In the genomic region with DNA sequence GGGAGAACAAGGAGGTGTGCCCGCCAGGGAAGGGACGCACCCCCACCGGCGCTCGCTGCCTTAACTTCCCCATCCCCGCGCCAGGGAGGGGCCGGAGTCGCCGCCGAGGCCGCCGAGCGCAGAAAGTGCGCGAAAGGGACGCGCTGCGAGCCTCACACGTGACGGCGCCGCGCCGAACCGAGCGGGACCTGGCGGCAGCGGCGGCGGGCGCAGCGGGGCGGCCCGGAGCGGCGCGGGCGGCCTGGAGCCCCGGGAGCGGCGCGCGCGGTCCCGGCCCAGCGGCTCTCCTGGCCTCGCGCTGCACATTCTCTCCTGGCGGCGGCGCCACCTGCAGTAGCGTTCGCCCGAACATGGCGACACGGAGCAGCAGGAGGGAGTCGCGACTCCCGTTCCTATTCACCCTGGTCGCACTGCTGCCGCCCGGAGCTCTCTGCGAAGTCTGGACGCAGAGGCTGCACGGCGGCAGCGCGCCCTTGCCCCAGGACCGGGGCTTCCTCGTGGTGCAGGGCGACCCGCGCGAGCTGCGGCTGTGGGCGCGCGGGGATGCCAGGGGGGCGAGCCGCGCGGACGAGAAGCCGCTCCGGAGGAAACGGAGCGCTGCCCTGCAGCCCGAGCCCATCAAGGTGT, we compare ENCODE assay signal across 1 cellular context.
TF ChIP-seq lines count a peak whose summit lies in the region.

TSS of gene SORL1 (plus strand) at position 333 of the 627 bp plus-strand sequence. CDS start at position 351, 18 bp downstream.

TF ChIP-seq in HepG2, 621 proteins besides CTCF, POLR2A, EP300 and RAD21 (continued from another document and continues in another):
- TF ChIP-seq E2F5 (CRISPR knock-in tag; conservative IDR thresholded peaks at IDR 0.05) = 0 out of 2 replicates have a peak, but pooled peaks have one; percentile 14
- TF ChIP-seq TBX2 (CRISPR knock-in tag; IDR thresholded peaks at IDR 0.05; ENCODE audit: borderline replicate concordance) = peak; percentile 22; the same call in 1 of the 2 replicates
- TF ChIP-seq JUNB (CRISPR knock-in tag; IDR thresholded peaks at IDR 0.05; ENCODE audit: borderline replicate concordance) = no peak
- no peak for TF ChIP-seq ZSCAN22 (CRISPR knock-in tag; IDR thresholded peaks at IDR 0.05)
- TF ChIP-seq ZNF337 (CRISPR knock-in tag; IDR thresholded peaks at IDR 0.05; ENCODE audit: borderline replicate concordance, low read depth) = peak; percentile 84; the same call in 1 of the 2 replicates
- peak; percentile 94 to 95 for TF ChIP-seq HMGXB4 (CRISPR knock-in tag; IDR thresholded peaks at IDR 0.05; ENCODE audit: borderline replicate concordance in 1 of 2, low read depth in 1 of 2)
- no peak for TF ChIP-seq ETV5 (CRISPR knock-in tag; IDR thresholded peaks at IDR 0.05; ENCODE audit: borderline replicate concordance)
- no peak for TF ChIP-seq ZNF136 (CRISPR knock-in tag; IDR thresholded peaks at IDR 0.05; ENCODE audit: low read depth)
- no peak for TF ChIP-seq ZNF710 (CRISPR knock-in tag; IDR thresholded peaks at IDR 0.05; ENCODE audit: borderline replicate concordance)
- TF ChIP-seq JUN (CRISPR knock-in tag; IDR thresholded peaks at IDR 0.05) = no peak
- no peak; the same call in 1 of the 2 replicates for TF ChIP-seq ZIK1 (CRISPR knock-in tag; IDR thresholded peaks at IDR 0.05; ENCODE audit: borderline replicate concordance, low read depth)
- TF ChIP-seq ZNF737 (CRISPR knock-in tag; IDR thresholded peaks at IDR 0.05; ENCODE audit: borderline replicate concordance) = no peak
- TF ChIP-seq, protein P1, sequence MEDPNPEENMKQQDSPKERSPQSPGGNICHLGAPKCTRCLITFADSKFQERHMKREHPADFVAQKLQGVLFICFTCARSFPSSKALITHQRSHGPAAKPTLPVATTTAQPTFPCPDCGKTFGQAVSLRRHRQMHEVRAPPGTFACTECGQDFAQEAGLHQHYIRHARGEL (CRISPR knock-in tag; IDR thresholded peaks at IDR 0.05) = no peak
- TF ChIP-seq GFI1 (CRISPR knock-in tag; IDR thresholded peaks at IDR 0.05; ENCODE audit: borderline replicate concordance) = peak; percentile 20; the same call in 1 of the 2 replicates
- 0 out of 2 replicates have a peak, but pooled peaks have one; percentile 0 for TF ChIP-seq ZNF251 (CRISPR knock-in tag; IDR thresholded peaks at IDR 0.05)
- peak; percentile 49; the same call in 1 of the 2 replicates for TF ChIP-seq GMEB1 (CRISPR knock-in tag; IDR thresholded peaks at IDR 0.05; ENCODE audit: borderline replicate concordance)
- TF ChIP-seq, protein P2, sequence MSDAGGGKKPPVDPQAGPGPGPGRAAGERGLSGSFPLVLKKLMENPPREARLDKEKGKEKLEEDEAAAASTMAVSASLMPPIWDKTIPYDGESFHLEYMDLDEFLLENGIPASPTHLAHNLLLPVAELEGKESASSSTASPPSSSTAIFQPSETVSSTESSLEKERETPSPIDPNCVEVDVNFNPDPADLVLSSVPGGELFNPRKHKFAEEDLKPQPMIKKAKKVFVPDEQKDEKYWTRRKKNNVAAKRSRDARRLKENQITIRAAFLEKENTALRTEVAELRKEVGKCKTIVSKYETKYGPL (CRISPR knock-in tag; IDR thresholded peaks at IDR 0.05) = no peak
- no peak for TF ChIP-seq ZNF678 (CRISPR knock-in tag; IDR thresholded peaks at IDR 0.05)
- TF ChIP-seq ZNF280D (CRISPR knock-in tag; IDR thresholded peaks at IDR 0.05) = no peak
- TF ChIP-seq THAP9 (CRISPR knock-in tag; IDR thresholded peaks at IDR 0.05; ENCODE audit: borderline replicate concordance) = no peak
- no peak for TF ChIP-seq FOXM1 (CRISPR knock-in tag; IDR thresholded peaks at IDR 0.05)
- no peak for TF ChIP-seq ZFP36L2 (CRISPR knock-in tag; IDR thresholded peaks at IDR 0.05)
- TF ChIP-seq ZNF570 (CRISPR knock-in tag; IDR thresholded peaks at IDR 0.05; ENCODE audit: borderline replicate concordance) = no peak
- TF ChIP-seq ZNF792 (CRISPR knock-in tag; IDR thresholded peaks at IDR 0.05) = no peak
- peak; percentile 41; the same call in 1 of the 2 replicates for TF ChIP-seq RELA (CRISPR knock-in tag; IDR thresholded peaks at IDR 0.05)
- TF ChIP-seq, protein P3, sequence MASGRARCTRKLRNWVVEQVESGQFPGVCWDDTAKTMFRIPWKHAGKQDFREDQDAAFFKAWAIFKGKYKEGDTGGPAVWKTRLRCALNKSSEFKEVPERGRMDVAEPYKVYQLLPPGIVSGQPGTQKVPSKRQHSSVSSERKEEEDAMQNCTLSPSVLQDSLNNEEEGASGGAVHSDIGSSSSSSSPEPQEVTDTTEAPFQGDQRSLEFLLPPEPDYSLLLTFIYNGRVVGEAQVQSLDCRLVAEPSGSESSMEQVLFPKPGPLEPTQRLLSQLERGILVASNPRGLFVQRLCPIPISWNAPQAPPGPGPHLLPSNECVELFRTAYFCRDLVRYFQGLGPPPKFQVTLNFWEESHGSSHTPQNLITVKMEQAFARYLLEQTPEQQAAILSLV (CRISPR knock-in tag; IDR thresholded peaks at IDR 0.05; ENCODE audit: borderline replicate concordance) = no peak; the same call in 1 of the 2 replicates
- TF ChIP-seq RFXANK (CRISPR knock-in tag; IDR thresholded peaks at IDR 0.05) = no peak
- no peak for TF ChIP-seq RARA (CRISPR knock-in tag; IDR thresholded peaks at IDR 0.05)
- TF ChIP-seq ZNF230 (CRISPR knock-in tag; IDR thresholded peaks at IDR 0.05) = no peak
- no peak for TF ChIP-seq TMF1 (CRISPR knock-in tag; IDR thresholded peaks at IDR 0.05; ENCODE audit: low read depth)
- 0 out of 2 replicates have a peak, but pooled peaks have one; percentile 24 for TF ChIP-seq SRY (CRISPR knock-in tag; IDR thresholded peaks at IDR 0.05)
- TF ChIP-seq MEIS1 (CRISPR knock-in tag; IDR thresholded peaks at IDR 0.05; ENCODE audit: borderline replicate concordance) = no peak
- no peak for TF ChIP-seq ZNF569 (CRISPR knock-in tag; IDR thresholded peaks at IDR 0.05; ENCODE audit: borderline replicate concordance)
- TF ChIP-seq CENPT (CRISPR knock-in tag; IDR thresholded peaks at IDR 0.05; ENCODE audit: low read depth) = 0 out of 2 replicates have a peak, but pooled peaks have one; percentile 46
- no peak for TF ChIP-seq PHF20 (CRISPR knock-in tag; IDR thresholded peaks at IDR 0.05)
- no peak for TF ChIP-seq REXO4 (CRISPR knock-in tag; IDR thresholded peaks at IDR 0.05; ENCODE audit: borderline replicate concordance)
- no peak for TF ChIP-seq ZNF3 (CRISPR knock-in tag; IDR thresholded peaks at IDR 0.05)
- TF ChIP-seq ZNF83 (CRISPR knock-in tag; IDR thresholded peaks at IDR 0.05; ENCODE audit: borderline replicate concordance) = no peak
- TF ChIP-seq, protein P4, sequence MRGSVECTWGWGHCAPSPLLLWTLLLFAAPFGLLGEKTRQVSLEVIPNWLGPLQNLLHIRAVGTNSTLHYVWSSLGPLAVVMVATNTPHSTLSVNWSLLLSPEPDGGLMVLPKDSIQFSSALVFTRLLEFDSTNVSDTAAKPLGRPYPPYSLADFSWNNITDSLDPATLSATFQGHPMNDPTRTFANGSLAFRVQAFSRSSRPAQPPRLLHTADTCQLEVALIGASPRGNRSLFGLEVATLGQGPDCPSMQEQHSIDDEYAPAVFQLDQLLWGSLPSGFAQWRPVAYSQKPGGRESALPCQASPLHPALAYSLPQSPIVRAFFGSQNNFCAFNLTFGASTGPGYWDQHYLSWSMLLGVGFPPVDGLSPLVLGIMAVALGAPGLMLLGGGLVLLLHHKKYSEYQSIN (CRISPR knock-in tag; IDR thresholded peaks at IDR 0.05; ENCODE audit: borderline replicate concordance) = no peak
- TF ChIP-seq HOXA5 (CRISPR knock-in tag; IDR thresholded peaks at IDR 0.05) = peak; percentile 65; the same call in 1 of the 2 replicates
- TF ChIP-seq RFX5 (IDR thresholded peaks at IDR 0.05; ENCODE audit: low read depth, low read length) = no peak
- no peak for TF ChIP-seq NCOA1 (CRISPR knock-in tag; IDR thresholded peaks at IDR 0.05)
- TF ChIP-seq ZBTB8A (CRISPR knock-in tag; IDR thresholded peaks at IDR 0.05; ENCODE audit: borderline replicate concordance, low read depth) = no peak
- TF ChIP-seq FOXK1 (CRISPR knock-in tag; IDR thresholded peaks at IDR 0.05; ENCODE audit: borderline replicate concordance, low read depth) = no peak
- TF ChIP-seq ZNF652 (CRISPR knock-in tag; IDR thresholded peaks at IDR 0.05; ENCODE audit: borderline replicate concordance, low read depth) = no peak
- TF ChIP-seq CAMTA2 (CRISPR knock-in tag; IDR thresholded peaks at IDR 0.05; ENCODE audit: borderline replicate concordance) = no peak
- no peak for TF ChIP-seq ZNF180 (CRISPR knock-in tag; IDR thresholded peaks at IDR 0.05; ENCODE audit: borderline replicate concordance, low read depth)
- 0 out of 2 replicates have a peak, but pooled peaks have one; percentile 19 for TF ChIP-seq BCL6 (CRISPR knock-in tag; IDR thresholded peaks at IDR 0.05)
